32 cellular contexts compared by ENCODE assay signal in the genomic region with DNA sequence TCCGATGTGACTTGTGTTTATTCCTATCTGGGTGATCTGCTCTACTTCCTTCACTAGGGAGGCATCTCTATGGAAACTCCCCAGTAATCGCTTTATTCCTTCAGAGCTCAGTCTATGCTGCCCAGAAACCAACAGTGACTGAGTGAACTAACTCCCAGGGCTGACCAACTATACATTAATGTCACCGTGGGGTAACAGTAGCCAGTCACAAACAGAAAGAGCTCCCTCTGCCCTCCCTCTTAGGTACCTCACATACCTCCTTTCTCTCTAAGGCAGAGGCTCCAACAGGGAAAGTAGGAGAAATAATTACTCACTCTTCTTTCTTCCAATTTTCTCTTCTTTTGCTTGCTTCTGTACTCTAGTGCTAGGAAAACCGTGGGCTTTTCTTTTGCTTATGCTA.
DNase-seq lines count a peak whose midpoint lies in the region; ATAC-seq and TF ChIP-seq lines count a peak whose summit lies in the region.
"Had no signal": no experiment of that assay in that cellular context is flagged by ENCODE, and none has a peak within 500 bp of the region (broad histone marks: within the 10 kb centered on the region; RNA-seq: fewer than 3 reads in every experiment).

No MANE protein-coding gene starts in this region.

- H3K4me2 ChIP-seq in PC-3 (ENCODE audit: low read length): no peak overlapping the region

- BruUV-seq in PC-3 (replicated peaks; lab: Mats Ljungman, UMichigan): no TSS peak

- CTCF ChIA-PET in PC-3 (lab: Charles Lee): no interaction called here
- CTCF ChIA-PET in activated CD4-positive, alpha-beta T cell treated with anti-CD3 and anti-CD28 coated beads for 36 hours (lab: Charles Lee): no interaction called here

- H3K79me2 ChIP-seq in PC-3 (ENCODE audit: low read length): no peaks in the 10 kb centered on the region

- H3K36me3 ChIP-seq in PC-3 (ENCODE audit: low read depth, low read length): no peaks in the 10 kb centered on the region
- H3K36me3 ChIP-seq: heart left ventricle, ovary had no signal

- no peak; the same call in 1 of the 2 replicates for ATAC-seq in PC-3
- no peak for ATAC-seq in activated CD4-positive, alpha-beta T cell treated with anti-CD3 and anti-CD28 coated beads for 36 hours
- ATAC-seq: heart left ventricle had no signal

- no peak overlapping the region for H3K27ac ChIP-seq in PC-3 (ENCODE audit: low read length)
- H3K27ac ChIP-seq: 22Rv1, heart left ventricle, ovary, skin epidermis had no signal

- no peak overlapping the region for H3K9ac ChIP-seq in PC-3 (ENCODE audit: low read length)

- no peak overlapping the region for H3K4me3 Mint-ChIP-seq in activated CD4-positive, alpha-beta T cell treated with anti-CD3 and anti-CD28 coated beads for 36 hours
- H3K4me3 Mint-ChIP-seq: activated naive CD4-positive, alpha-beta T cell treated with anti-CD3 and anti-CD28 coated beads, Interleukin-2, amount 50 U/mL, for 24 hours; brain; CD4-positive, CD25-positive, alpha-beta regulatory T cell; nephron; stimulated activated naive B cell treated with anti-CD40 and anti-IgM and Interleukin-4, amounts not matched to agents 10 μg/mL and 1 μg/mL and 100 μg/mL, for 72 hours; type B pancreatic cell had no signal

- no peaks in the 10 kb centered on the region for H3K9me3 ChIP-seq in PC-3 (ENCODE audit: low read length)
- H3K9me3 ChIP-seq: ovary had no signal

- no peak overlapping the region for H2AFZ ChIP-seq in PC-3 (ENCODE audit: low read length)

- no peaks in the 10 kb centered on the region for H3F3A ChIP-seq in PC-3 (ENCODE audit: low read length, unreplicated experiment)

- H3K36me3 Mint-ChIP-seq in activated CD4-positive, alpha-beta T cell treated with anti-CD3 and anti-CD28 coated beads for 36 hours (ENCODE audit: low read depth): no peaks in the 10 kb centered on the region
- H3K36me3 Mint-ChIP-seq: activated naive CD4-positive, alpha-beta T cell treated with anti-CD3 and anti-CD28 coated beads, Interleukin-2, amount 50 U/mL, for 24 hours; brain; CD4-positive, CD25-positive, alpha-beta regulatory T cell; stimulated activated naive B cell treated with anti-CD40 and anti-IgM and Interleukin-4, amounts not matched to agents 10 μg/mL and 1 μg/mL and 100 μg/mL, for 72 hours; type B pancreatic cell had no signal

- intact Hi-C loops in PC-3 (cut with micrococcal nuclease): loop anchor here (2.0 kb wide), 1 partner anchor 259 kb away; no protein-coding TSS in a partner anchor
- intact Hi-C loops in activated CD4-positive, alpha-beta T cell treated with anti-CD3 and anti-CD28 coated beads for 36 hours (cut with DNase I, micrococcal nuclease): no loop called here

- H3K4me1 Mint-ChIP-seq in activated CD4-positive, alpha-beta T cell treated with anti-CD3 and anti-CD28 coated beads for 36 hours: no peaks in the 10 kb centered on the region
- H3K4me1 Mint-ChIP-seq: activated naive CD4-positive, alpha-beta T cell treated with anti-CD3 and anti-CD28 coated beads, Interleukin-2, amount 50 U/mL, for 24 hours; CD4-positive, CD25-positive, alpha-beta regulatory T cell; nephron; stimulated activated naive B cell treated with anti-CD40 and anti-IgM and Interleukin-4, amounts not matched to agents 10 μg/mL and 1 μg/mL and 100 μg/mL, for 72 hours had no signal

- no peak overlapping the region for H3K27ac Mint-ChIP-seq in activated CD4-positive, alpha-beta T cell treated with anti-CD3 and anti-CD28 coated beads for 36 hours
- H3K27ac Mint-ChIP-seq: activated naive CD4-positive, alpha-beta T cell treated with anti-CD3 and anti-CD28 coated beads, Interleukin-2, amount 50 U/mL, for 24 hours; activated T-helper 2 cell treated with anti-CD3 and anti-CD28 coated beads, Interferon-gamma antibody, Interleukin-2, Interleukin-4, amounts not matched to agents 10 μg/mL and 5 μg/mL and 100 μg/mL, durations not matched to agents 14 hours and 24 hours and 36 hours; CD4-positive, CD25-positive, alpha-beta regulatory T cell; stimulated activated naive B cell treated with anti-CD40 and anti-IgM and Interleukin-4, amounts not matched to agents 10 μg/mL and 1 μg/mL and 100 μg/mL, for 72 hours; type B pancreatic cell had no signal

- DNase-seq in DMS53 (lab: John Stamatoyannopoulos, UW): peak; percentile 13
- DNase-seq in DMS53 treated with DMSO at 0.1 percent for 48 hours (lab: John Stamatoyannopoulos, UW; ENCODE audit: unreplicated experiment): no peak
- DNase-seq in PC-3: no peak
- DNase-seq in iPS-NIHi11 (ENCODE audit: low spot score): peak; percentile 53
- DNase-seq in retinal pigment epithelial cell (ENCODE audit: low read depth): no peak
- DNase-seq in epidermal melanocyte (ENCODE audit: insufficient read length, low spot score): no peak
- no peak for DNase-seq in CD1c-positive myeloid dendritic cell (ENCODE audit: extremely low spot score)
- DNase-seq in activated CD4-positive, alpha-beta T cell treated with anti-CD3 and anti-CD28 coated beads for 36 hours: no peak
- DNase-seq: activated CD4-positive, alpha-beta T cell treated with anti-CD3 and anti-CD28 coated beads for 4 hours; activated T-cell treated with anti-CD3 and anti-CD28 coated beads for 4 hours; amniotic stem cell; CD4-positive, CD25-positive, alpha-beta regulatory T cell; cerebellar nuclear complex; foreskin melanocyte; heart left ventricle; NCI-H1092; NCI-H1694 treated with DMSO at 0.1 percent for 48 hours; NCI-H446 treated with DMSO at 0.1 percent for 48 hours; NCI-H774; ovary; retina; SHP77 treated with DMSO at 0.1 percent for 48 hours; stimulated activated naive B cell treated with anti-CD40 and anti-IgM and Interleukin-4, amounts not matched to agents 10 μg/mL and 1 μg/mL and 100 μg/mL, for 72 hours; substantia nigra; SW 1271 had no signal

- no peaks in the 10 kb centered on the region for H3K9me3 Mint-ChIP-seq in activated CD4-positive, alpha-beta T cell treated with anti-CD3 and anti-CD28 coated beads for 36 hours (ENCODE audit: low read depth)
- H3K9me3 Mint-ChIP-seq: activated naive CD4-positive, alpha-beta T cell treated with anti-CD3 and anti-CD28 coated beads, Interleukin-2, amount 50 U/mL, for 24 hours; brain; nephron; type B pancreatic cell had no signal

- H3K4me3 ChIP-seq in PC-3 (ENCODE audit: low read length) (no peak overlapping the region), retinal pigment epithelial cell (ENCODE audit: low read length) (no peak overlapping the region)
- H3K4me3 ChIP-seq: heart left ventricle, ovary, skin epidermis had no signal

- H3K4me1 ChIP-seq in PC-3 (ENCODE audit: insufficient read depth, low read length): no peaks in the 10 kb centered on the region
- H3K4me1 ChIP-seq: heart left ventricle had no signal

- POLR2A ChIA-PET in PC-3 (lab: Charles Lee; ENCODE audit: unreplicated experiment): no interaction called here
- POLR2A ChIA-PET in activated CD4-positive, alpha-beta T cell treated with anti-CD3 and anti-CD28 coated beads for 36 hours (lab: Charles Lee): no interaction called here

- H3K27me3 Mint-ChIP-seq in activated CD4-positive, alpha-beta T cell treated with anti-CD3 and anti-CD28 coated beads for 36 hours: no peaks in the 10 kb centered on the region
- H3K27me3 Mint-ChIP-seq: activated naive CD4-positive, alpha-beta T cell treated with anti-CD3 and anti-CD28 coated beads, Interleukin-2, amount 50 U/mL, for 24 hours; brain; CD4-positive, CD25-positive, alpha-beta regulatory T cell; stimulated activated naive B cell treated with anti-CD40 and anti-IgM and Interleukin-4, amounts not matched to agents 10 μg/mL and 1 μg/mL and 100 μg/mL, for 72 hours had no signal

- H4K20me1 ChIP-seq in PC-3 (ENCODE audit: low read length): no peaks in the 10 kb centered on the region

- no peaks in the 10 kb centered on the region for H3K9me2 ChIP-seq in PC-3 (replicated peaks; ENCODE audit: low read length)

- TF ChIP-seq CTCF in PC-3 (conservative IDR thresholded peaks at IDR 0.05; ENCODE audit: low read depth, low read length) (peak; percentile 34; the same call in 1 of the 2 replicates), retinal pigment epithelial cell (conservative IDR thresholded peaks at IDR 0.05; ENCODE audit: low read depth, low read length) (peak; percentile 16)

- no peaks in the 10 kb centered on the region for H3K27me3 ChIP-seq in PC-3 (ENCODE audit: low read length)
- H3K27me3 ChIP-seq: heart left ventricle, ovary had no signal

Comparison
In these comparisons a context has a peak if more than half of its experiments do, and no peak if none do; other contexts are left out.
1. DNase-seq: peak in DMS53 (single experiment) and iPS-NIHi11 (single experiment); none in DMS53 treated with DMSO at 0.1 percent for 48 hours (single experiment), PC-3 (single experiment), retinal pigment epithelial cell (single experiment), epidermal melanocyte (single experiment), CD1c-positive myeloid dendritic cell (single experiment) and activated CD4-positive, alpha-beta T cell treated with anti-CD3 and anti-CD28 coated beads for 36 hours (single experiment).